In the genomic region with DNA sequence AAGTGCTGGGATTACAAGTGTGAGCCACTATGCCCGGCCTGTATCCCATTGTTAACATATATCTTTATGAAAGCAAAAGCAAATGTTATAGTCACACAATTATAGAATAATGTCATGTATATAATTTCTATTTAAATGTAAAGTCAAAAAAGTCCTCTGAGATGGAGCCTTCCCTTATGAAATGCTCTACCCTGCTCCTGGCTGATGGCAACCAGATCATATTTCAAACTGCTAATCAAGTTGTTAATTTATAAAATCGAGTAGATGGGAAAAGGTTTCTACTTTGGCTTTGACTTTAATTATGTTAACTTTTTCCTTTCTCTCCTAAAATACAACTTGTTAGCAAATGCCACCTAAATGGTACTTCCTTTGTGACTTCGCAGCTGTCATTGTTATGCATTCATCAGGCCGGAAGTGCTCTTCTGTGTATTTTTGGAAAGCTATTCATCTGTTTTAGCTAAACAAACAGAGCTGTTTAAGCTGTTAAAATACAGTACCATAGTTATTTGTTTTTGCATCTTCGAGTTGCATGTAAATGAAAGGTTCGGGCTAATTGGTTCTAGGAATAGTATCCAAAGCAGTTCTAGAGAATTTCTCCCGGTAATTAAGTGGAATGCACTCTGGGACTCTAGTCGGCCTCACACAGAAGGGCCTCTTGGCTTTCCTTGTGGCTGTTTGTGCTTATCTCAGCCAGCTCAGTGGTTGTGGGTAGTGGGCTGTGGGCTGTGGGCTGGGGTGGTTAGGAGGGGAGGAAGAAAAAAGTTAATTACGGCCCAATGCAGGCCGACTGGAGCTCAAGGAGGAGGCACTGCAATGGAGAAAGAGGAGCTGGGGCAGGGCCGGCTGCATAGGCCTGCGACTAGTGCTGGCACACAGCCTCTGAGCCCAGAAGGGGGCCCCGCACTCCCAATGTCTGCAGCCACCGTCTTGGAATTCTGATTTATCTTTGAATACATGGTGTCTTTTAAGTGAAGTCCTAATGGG, we compare ENCODE assay signal across 12 cellular contexts. TPM values are rescaled to one million over a fixed set of nuclear protein-coding genes. Genes with fewer than 3 reads are reported as not detected.
DNase-seq lines count a peak whose midpoint lies in the region; ATAC-seq and TF ChIP-seq lines count a peak whose summit lies in the region.
"Had no signal": no experiment of that assay in that cellular context is flagged by ENCODE, and none has a peak within 500 bp of the region (broad histone marks: within the 10 kb centered on the region; RNA-seq: fewer than 3 reads in every experiment).

No MANE protein-coding gene starts in this region.

- H3K9me3 ChIP-seq in WERI-Rb-1 (ENCODE audit: severe bottlenecking) = no peaks in the 10 kb centered on the region

- H3K36me3 Mint-ChIP-seq in mesothelial cell of epicardium = no peaks in the 10 kb centered on the region

- ATAC-seq in HG03196 (IDR thresholded peaks at IDR 0.05; ENCODE audit: unreplicated experiment) (no peak), GM21576 (IDR thresholded peaks at IDR 0.05; ENCODE audit: unreplicated experiment) (no peak)

- peaks cover 11% of the 10 kb centered on the region for H3K4me1 Mint-ChIP-seq in mesothelial cell of epicardium

- no peaks in the 10 kb centered on the region for H3K9me3 Mint-ChIP-seq in mesothelial cell of epicardium
- H3K9me3 Mint-ChIP-seq: T-helper 2 cell treated with Interferon-gamma antibody and Interleukin-4, amounts not matched to agents 5 μg/mL and 100 μg/mL, for 36 hours had no signal

- no peak overlapping the region for H3K4me3 Mint-ChIP-seq in mesothelial cell of epicardium
- H3K4me3 Mint-ChIP-seq: T-helper 2 cell treated with Interferon-gamma antibody and Interleukin-4, amounts not matched to agents 5 μg/mL and 100 μg/mL, for 36 hours had no signal

- peak overlapping the region; percentile 15 for H3K27ac Mint-ChIP-seq in mesothelial cell of epicardium
- H3K27ac Mint-ChIP-seq: T-helper 2 cell treated with Interferon-gamma antibody and Interleukin-4, amounts not matched to agents 5 μg/mL and 100 μg/mL, for 36 hours had no signal

- no peak overlapping the region for H3K4me3 ChIP-seq in WERI-Rb-1 (ENCODE audit: low read depth, low read length)
- H3K4me3 ChIP-seq: dorsolateral prefrontal cortex had no signal

- peaks cover 6% of the 10 kb centered on the region for H3K27me3 Mint-ChIP-seq in mesothelial cell of epicardium (ENCODE audit: low read depth)

- H3K27ac ChIP-seq in WERI-Rb-1 = no peak overlapping the region
- H3K27ac ChIP-seq: dorsolateral prefrontal cortex had no signal

- no peaks in the 10 kb centered on the region for H3K36me3 ChIP-seq in WERI-Rb-1

- TF ChIP-seq CTCF in WERI-Rb-1 (IDR thresholded peaks at IDR 0.05; ENCODE audit: low read depth, low read length) = peak; percentile 64
- no peak for TF ChIP-seq CTCF in mesothelial cell of epicardium (IDR thresholded peaks at IDR 0.05; ENCODE audit: unreplicated experiment)

- DNase-seq in EH (ENCODE audit: low read depth) (peak; percentile 8), NCI-H1417 treated with DMSO at 0.1 percent for 48 hours (lab: John Stamatoyannopoulos, UW) (peak; percentile 76), WERI-Rb-1 (peak; percentile 58), mesothelial cell of epicardium (ENCODE audit: low spot score in 2 of 2, unreplicated experiment in 2 of 2) (no peak), AG08396 (ENCODE audit: low spot score) (no peak)
- DNase-seq in activated CD4-positive, alpha-beta T cell treated with anti-CD3 and anti-CD28 coated beads, Interleukin-2, amount 50 U/mL, for 48 hours = no peak
- DNase-seq: activated effector memory CD4-positive, alpha-beta T cell treated with Interleukin-2 at 50 U/mL for 16 hours; dorsolateral prefrontal cortex had no signal

- no peaks in the 10 kb centered on the region for H3K27me3 ChIP-seq in WERI-Rb-1 (ENCODE audit: insufficient read depth, low read depth, severe bottlenecking)

RNA-seq across cellular contexts. Expression of gene SLC35D3, which starts 34.8 kb away (rescaled TPM):
- total RNA-seq in mesothelial cell of epicardium = 0.09 to 0.13 TPM in 2 of 3 replicates, not detected in the other
- total RNA-seq: Daoy had no signal

Comparison
In these comparisons a context has a peak if more than half of its experiments do, and no peak if none do; other contexts are left out.
1. DNase-seq: peak in EH (single experiment), NCI-H1417 treated with DMSO at 0.1 percent for 48 hours (single experiment) and WERI-Rb-1 (single experiment); none in mesothelial cell of epicardium (0 of 2), activated CD4-positive, alpha-beta T cell treated with anti-CD3 and anti-CD28 coated beads, Interleukin-2, amount 50 U/mL, for 48 hours (0 of 2) and AG08396 (single experiment).